21 cellular contexts compared by ENCODE assay signal in genomic region chr11:548700-549603, GRCh38. TPM values are rescaled to one million over a fixed set of nuclear protein-coding genes. Genes with fewer than 3 reads are reported as not detected.
DNase-seq lines count a peak whose midpoint lies in the region; ATAC-seq and TF ChIP-seq lines count a peak whose summit lies in the region.
"Had no signal": no experiment of that assay in that cellular context is flagged by ENCODE, and none has a peak within 500 bp of the region (broad histone marks: within the 10 kb centered on the region; RNA-seq: fewer than 3 reads in every experiment).

No MANE protein-coding gene starts in this region.

- no peak overlapping the region for H3K23ac ChIP-seq in IMR-90 (ENCODE audit: low read depth, low read length)
- no peak overlapping the region for H3K23ac ChIP-seq in mesenchymal stem cell (ENCODE audit: low read length in 2 of 2)

- TF ChIP-seq CTCF in CD4-positive, alpha-beta T cell (IDR thresholded peaks at IDR 0.05) = no peak
- TF ChIP-seq CTCF in IMR-90 (conservative IDR thresholded peaks at IDR 0.05; ENCODE audit: low read depth, low read length) (no peak), WERI-Rb-1 (IDR thresholded peaks at IDR 0.05; ENCODE audit: low read depth, low read length) (no peak), vagina (IDR thresholded peaks at IDR 0.05) (no peak)

- dilution Hi-C loops in IMR-90 (cut with HindIII; ENCODE audit: low sequenced_read_pairs, unreplicated experiment) = no loop called here

- TF ChIP-seq POLR2A in IMR-90 (IDR thresholded peaks at IDR 0.05; ENCODE audit: low read depth, low read length) = no peak
- no peak for TF ChIP-seq POLR2A in vagina (IDR thresholded peaks at IDR 0.05)

- H3K4me3 ChIP-seq in IMR-90 (ENCODE audit: insufficient read depth, low read depth, low read length) = no peak overlapping the region
- no peak overlapping the region for H3K4me3 ChIP-seq in WERI-Rb-1 (ENCODE audit: low read depth, low read length)
- H3K4me3 ChIP-seq in mesenchymal stem cell (ENCODE audit: insufficient read depth in 1 of 2, low read depth in 1 of 2, low read length in 2 of 2) = no peak overlapping the region
- H3K4me3 ChIP-seq in vagina = no peak overlapping the region
- H3K4me3 ChIP-seq: gastroesophageal sphincter, K562, SK-N-MC, smooth muscle cell had no signal

- H4K91ac ChIP-seq in IMR-90 (ENCODE audit: insufficient read depth, low read depth, low read length) (no peak overlapping the region), mesenchymal stem cell (ENCODE audit: low read length) (no peak overlapping the region)

- H2BK5ac ChIP-seq in IMR-90 (ENCODE audit: low read depth, low read length, poor library complexity, severe bottlenecking) (no peak overlapping the region), mesenchymal stem cell (ENCODE audit: low read depth, low read length, poor library complexity, severe bottlenecking) (no peak overlapping the region)

- H3K56ac ChIP-seq in IMR-90 (ENCODE audit: extremely low read depth, insufficient read depth, low read length) = no peak overlapping the region

- DNase-seq in CD4-positive, alpha-beta T cell = no peak
- DNase-seq in IMR-90 (no peak), WERI-Rb-1 (peak; percentile 54), mesenchymal stem cell (peak; percentile 28), superior temporal gyrus (ENCODE audit: extremely low spot score) (no peak), NCI-H2171 treated with DMSO at 0.1 percent for 48 hours (lab: John Stamatoyannopoulos, UW) (no peak), vagina (ENCODE audit: extremely low spot score in 2 of 2) (no peak)
- DNase-seq in activated CD4-positive, alpha-beta T cell treated with anti-CD3 and anti-CD28 coated beads, Interleukin-2, amount 50 U/mL, for 4 hours = no peak
- DNase-seq: activated CD4-positive, alpha-beta T cell treated with anti-CD3 and anti-CD28 coated beads, Interleukin-2, amount 10 ng/mL, durations not matched to agents 24 days and 14 days; activated effector memory CD4-positive, alpha-beta T cell treated with Interleukin-2 at 50 U/mL for 16 hours; HCEC 1CT; kidney glomerular epithelial cell; mammary epithelial cell; NCI-H2029; NCI-H69; stimulated activated CD4-positive, alpha-beta T cell treated with anti-CD3 and anti-CD28 coated beads, Interleukin-4, amount 100 ng/mL, for 4 hours had no signal

- H3K4me2 ChIP-seq in IMR-90 (ENCODE audit: low read depth, low read length) = no peak overlapping the region
- H3K4me2 ChIP-seq in mesenchymal stem cell (ENCODE audit: low read length, poor library complexity, severe bottlenecking) = no peak overlapping the region
- H3K4me2 ChIP-seq: smooth muscle cell had no signal

- in situ Hi-C loops in IMR-90 (cut with MboI; ENCODE audit: low sequenced_read_pairs) = no loop called here

- H3K27me3 ChIP-seq in CD4-positive, alpha-beta T cell (ENCODE audit: control insufficient read depth, insufficient read depth, low read length) = no peaks in the 10 kb centered on the region
- H3K27me3 ChIP-seq in IMR-90 (ENCODE audit: control insufficient read depth, insufficient read depth, low read length) (peaks cover 10% of the 10 kb centered on the region; the same call in 1 of the 2 replicates), WERI-Rb-1 (ENCODE audit: insufficient read depth, low read depth, severe bottlenecking) (no peaks in the 10 kb centered on the region), mesenchymal stem cell (ENCODE audit: control insufficient read depth in 1 of 2, insufficient read depth in 1 of 2, low read length in 2 of 2) (peaks cover 0 to 39% of the 10 kb centered on the region in 2 experiments), vagina (peaks cover under 1% of the 10 kb centered on the region)

- WGBS in IMR-90 (ENCODE audit: extremely low coverage in 2 of 2, insufficient read length in 1 of 2), 2 experiments = 81% methylated on average over 22 of the region's 32 CpGs; no CpG with 5 or more reads in 1 of the 2 experiments
- 84% methylated on average over 28 of the region's 32 CpGs for WGBS in mesenchymal stem cell

- no peaks in the 10 kb centered on the region for H3K4me1 ChIP-seq in IMR-90 (ENCODE audit: control insufficient read depth, insufficient read depth, low read length)
- peaks cover 7% of the 10 kb centered on the region for H3K4me1 ChIP-seq in mesenchymal stem cell (ENCODE audit: control insufficient read depth, insufficient read depth, low read depth, low read length)
- H3K4me1 ChIP-seq in vagina = peaks cover under 1% of the 10 kb centered on the region
- H3K4me1 ChIP-seq: gastroesophageal sphincter had no signal

- H2BK120ac ChIP-seq in IMR-90 (ENCODE audit: low read depth, low read length) = no peak overlapping the region
- H2BK120ac ChIP-seq in mesenchymal stem cell (ENCODE audit: low read depth, low read length) = no peak overlapping the region

- no TSS peak for BruUV-seq in IMR-90 (replicated peaks; lab: Mats Ljungman, UMichigan)

- H3K14ac ChIP-seq in IMR-90 (replicated peaks; ENCODE audit: low read depth, low read length) = no peak overlapping the region
- no peak overlapping the region for H3K14ac ChIP-seq in mesenchymal stem cell (ENCODE audit: low read length in 2 of 2)

- H4K8ac ChIP-seq in IMR-90 (ENCODE audit: low read depth in 2 of 2, low read length in 2 of 2) (no peak overlapping the region), mesenchymal stem cell (ENCODE audit: low read length) (no peak overlapping the region)

- no peak for TF ChIP-seq RAD21 in IMR-90 (IDR thresholded peaks at IDR 0.05; ENCODE audit: low read length)

- no peaks in the 10 kb centered on the region for H3K79me1 ChIP-seq in IMR-90 (ENCODE audit: low read depth in 1 of 2, low read length in 2 of 2)
- H3K79me1 ChIP-seq in mesenchymal stem cell (replicated peaks; ENCODE audit: low read length, poor library complexity, severe bottlenecking) = no peaks in the 10 kb centered on the region

- H3K4ac ChIP-seq in IMR-90 (ENCODE audit: low read depth, low read length) (no peak overlapping the region), mesenchymal stem cell (ENCODE audit: low read depth in 1 of 2, low read length in 2 of 2) (peak overlapping the region in 1 of 2 experiments; percentile 27)

- H2AFZ ChIP-seq in IMR-90 (replicated peaks; ENCODE audit: low read length, poor library complexity) (peak overlapping the region; percentile 56), mesenchymal stem cell (ENCODE audit: low read depth, low read length) (no peak overlapping the region)

- H3K18ac ChIP-seq in IMR-90 (ENCODE audit: low read depth, low read length) (no peak overlapping the region), mesenchymal stem cell (ENCODE audit: low read depth in 1 of 2, low read length in 2 of 2) (no peak overlapping the region)

- H3K27ac Mint-ChIP-seq in CD4-positive, alpha-beta T cell = no peak overlapping the region
- H3K27ac Mint-ChIP-seq: activated CD4-positive, alpha-beta T cell treated with anti-CD3 and anti-CD28 coated beads, Interleukin-2, amount 10 ng/mL, durations not matched to agents 24 days and 14 days; naive thymus-derived CD8-positive, alpha-beta T cell had no signal

- H3K9me3 Mint-ChIP-seq in CD4-positive, alpha-beta T cell = no peaks in the 10 kb centered on the region
- H3K9me3 Mint-ChIP-seq: activated CD4-positive, alpha-beta T cell treated with anti-CD3 and anti-CD28 coated beads, Interleukin-2, amount 10 ng/mL, durations not matched to agents 24 days and 14 days; naive thymus-derived CD8-positive, alpha-beta T cell had no signal

- H3K36me3 ChIP-seq in IMR-90 (ENCODE audit: control insufficient read depth, insufficient read depth, low read length) (peaks cover 2% of the 10 kb centered on the region; the same call in 1 of the 2 replicates), WERI-Rb-1 (no peaks in the 10 kb centered on the region), mesenchymal stem cell (ENCODE audit: control insufficient read depth in 1 of 2, insufficient read depth in 2 of 2, low read depth in 1 of 2, low read length in 2 of 2) (no peaks in the 10 kb centered on the region), vagina (no peaks in the 10 kb centered on the region)

- H2BK12ac ChIP-seq in mesenchymal stem cell (ENCODE audit: low read length in 2 of 2) = no peak overlapping the region

- CTCF ChIA-PET in CD4-positive, alpha-beta T cell (lab: Charles Lee) = no interaction called here
- CTCF ChIA-PET in IMR-90 (lab: Yijun Ruan, JAX) = no interaction called here

- H3K9ac ChIP-seq in IMR-90 (ENCODE audit: low read depth, low read length) (no peak overlapping the region), mesenchymal stem cell (ENCODE audit: low read length) (no peak overlapping the region)

- ATAC-seq in CD4-positive, alpha-beta T cell (ENCODE audit: poor library complexity) = no peak
- ATAC-seq in IMR-90 (ENCODE audit: low read depth) = peak; percentile 11; the same call in 1 of the 2 replicates
- ATAC-seq: gastroesophageal sphincter; K562; naive thymus-derived CD8-positive, alpha-beta T cell had no signal

- no peaks in the 10 kb centered on the region for H3K36me3 Mint-ChIP-seq in CD4-positive, alpha-beta T cell (ENCODE audit: low read depth)
- H3K36me3 Mint-ChIP-seq: naive thymus-derived CD8-positive, alpha-beta T cell had no signal

- H4K5ac ChIP-seq in IMR-90 (ENCODE audit: low read depth, low read length) = no peak overlapping the region

- H3K27ac ChIP-seq in CD4-positive, alpha-beta T cell (ENCODE audit: low read depth, low read length) = no peak overlapping the region
- H3K27ac ChIP-seq in IMR-90 (ENCODE audit: insufficient read depth, low read length) (no peak overlapping the region), WERI-Rb-1 (peak overlapping the region; percentile 38), mesenchymal stem cell (ENCODE audit: low read length, poor library complexity, severe bottlenecking) (no peak overlapping the region), vagina (no peak overlapping the region)
- H3K27ac ChIP-seq: gastroesophageal sphincter, SK-N-MC had no signal

- no peaks in the 10 kb centered on the region for H4K20me1 ChIP-seq in IMR-90 (ENCODE audit: insufficient read depth, low read length)

- peak overlapping the region; percentile 7 for H3K4me3 Mint-ChIP-seq in CD4-positive, alpha-beta T cell
- H3K4me3 Mint-ChIP-seq: activated CD4-positive, alpha-beta T cell treated with anti-CD3 and anti-CD28 coated beads, Interleukin-2, amount 10 ng/mL, durations not matched to agents 24 days and 14 days; naive thymus-derived CD8-positive, alpha-beta T cell had no signal

- H2BK15ac ChIP-seq in IMR-90 (ENCODE audit: low read depth, low read length) (no peak overlapping the region), mesenchymal stem cell (ENCODE audit: low read depth, poor library complexity, severe bottlenecking) (peak overlapping the region; percentile 54)

- H2AK5ac ChIP-seq in IMR-90 (ENCODE audit: low read depth, low read length) = no peak overlapping the region
- no peak overlapping the region for H2AK5ac ChIP-seq in mesenchymal stem cell (ENCODE audit: low read length, severe bottlenecking)

- H3K9me1 ChIP-seq in IMR-90 (ENCODE audit: insufficient read depth, low read length) = no peaks in the 10 kb centered on the region

- H3K27me3 Mint-ChIP-seq in CD4-positive, alpha-beta T cell = no peaks in the 10 kb centered on the region
- H3K27me3 Mint-ChIP-seq: activated CD4-positive, alpha-beta T cell treated with anti-CD3 and anti-CD28 coated beads, Interleukin-2, amount 10 ng/mL, durations not matched to agents 24 days and 14 days had no signal

- H2BK20ac ChIP-seq in IMR-90 (ENCODE audit: low read depth, low read length) = no peak overlapping the region

- H3K4me1 Mint-ChIP-seq in CD4-positive, alpha-beta T cell (ENCODE audit: low read depth) = no peaks in the 10 kb centered on the region
- H3K4me1 Mint-ChIP-seq: activated CD4-positive, alpha-beta T cell treated with anti-CD3 and anti-CD28 coated beads, Interleukin-2, amount 10 ng/mL, durations not matched to agents 24 days and 14 days; naive thymus-derived CD8-positive, alpha-beta T cell had no signal

- POLR2A ChIA-PET in CD4-positive, alpha-beta T cell (lab: Charles Lee) = no interaction called here
- POLR2A ChIA-PET in IMR-90 (lab: Charles Lee; ENCODE audit: unreplicated experiment) = no interaction called here

- intact Hi-C loops in CD4-positive, alpha-beta T cell (cut with DNase I, micrococcal nuclease) = no loop called here
- intact Hi-C loops in IMR-90 (cut with micrococcal nuclease) (no loop called here), vagina (cut with DNase I) (no loop called here)

- H3K9me3 ChIP-seq in CD4-positive, alpha-beta T cell (ENCODE audit: control insufficient read depth, low read length) = no peaks in the 10 kb centered on the region
- H3K9me3 ChIP-seq in IMR-90 (ENCODE audit: control insufficient read depth, insufficient read depth, low read length) (no peaks in the 10 kb centered on the region), WERI-Rb-1 (ENCODE audit: severe bottlenecking) (no peaks in the 10 kb centered on the region), mesenchymal stem cell (ENCODE audit: control insufficient read depth, low read length) (no peaks in the 10 kb centered on the region), vagina (no peaks in the 10 kb centered on the region)
- H3K9me3 ChIP-seq: gastroesophageal sphincter had no signal

- no peak overlapping the region for H2AK9ac ChIP-seq in IMR-90 (replicated peaks; ENCODE audit: low read depth, low read length, poor library complexity)

RNA-seq across cellular contexts. Expression of gene LMNTD2, which starts 11.6 kb away (rescaled TPM):
- 10 to 100 TPM in 1 of 2 experiments, 1 to 10 TPM in 1; 8.2 to 10.3 TPM for total RNA-seq in CD4-positive, alpha-beta T cell
- total RNA-seq in IMR-90 (2012; rRNA removed) (0.18 and 0.28 TPM in 2 replicates), vagina (1.7 TPM)
- polyA plus RNA-seq in IMR-90 (2012; rRNA removed) = 1.3 and 2.5 TPM in 2 replicates
- 1.1 and 1.7 TPM in 2 replicates for polyA plus RNA-seq in IMR-90 (2012; cell fraction: cytosol; rRNA removed)
- polyA plus RNA-seq in IMR-90 (2012; cell fraction: nucleus; rRNA removed; ENCODE audit: low replicate concordance) = 22.0 and 37.2 TPM in 2 replicates
- polyA plus RNA-seq in mesenchymal stem cell (2013, experiment 1 of 2) = 0.46 TPM
- polyA plus RNA-seq in mesenchymal stem cell (2013, experiment 2 of 2) = 0.67 TPM
- total RNA-seq: smooth muscle cell had no signal

RNA-seq across cellular contexts. Expression of gene LRRC56, which starts 11.6 kb away (rescaled TPM):
- 1 to 10 TPM; 2.4 TPM for total RNA-seq in CD4-positive, alpha-beta T cell
- total RNA-seq in IMR-90 (2012; rRNA removed) (0.28 and 0.36 TPM in 2 replicates), vagina (0.49 TPM)
- polyA plus RNA-seq in IMR-90 (2012; rRNA removed) = 1.3 and 1.7 TPM in 2 replicates
- 0.73 and 1.4 TPM in 2 replicates for polyA plus RNA-seq in IMR-90 (2012; cell fraction: cytosol; rRNA removed)
- 5.4 and 11.7 TPM in 2 replicates for polyA plus RNA-seq in IMR-90 (2012; cell fraction: nucleus; rRNA removed; ENCODE audit: low replicate concordance)
- polyA plus RNA-seq in mesenchymal stem cell (2013, experiment 1 of 2) = 1.2 TPM
- 1.2 TPM for polyA plus RNA-seq in mesenchymal stem cell (2013, experiment 2 of 2)

RNA-seq across cellular contexts. Expression of gene RASSF7, which starts 11.8 kb away (rescaled TPM):
- total RNA-seq in CD4-positive, alpha-beta T cell = 10 to 100 TPM; 14.1 to 15.7 TPM
- total RNA-seq in IMR-90 (2012; rRNA removed) = 6.8 and 6.9 TPM in 2 replicates
- 18.5 and 24.2 TPM in 2 replicates for polyA plus RNA-seq in IMR-90 (2012; rRNA removed)
- polyA plus RNA-seq in IMR-90 (2012; cell fraction: cytosol; rRNA removed) = 22.9 and 28.1 TPM in 2 replicates
- polyA plus RNA-seq in IMR-90 (2012; cell fraction: nucleus; rRNA removed; ENCODE audit: low replicate concordance) = 66.1 and 134 TPM in 2 replicates
- 3.2 TPM for polyA plus RNA-seq in mesenchymal stem cell (2013, experiment 1 of 2)
- 2.3 TPM for polyA plus RNA-seq in mesenchymal stem cell (2013, experiment 2 of 2)
- total RNA-seq in vagina = 14.7 TPM

RNA-seq across cellular contexts. Expression of gene HRAS, which starts 13.6 kb away (rescaled TPM):
- 10 to 100 TPM; 23.7 to 23.9 TPM for total RNA-seq in CD4-positive, alpha-beta T cell
- 99.4 and 108 TPM in 2 replicates for total RNA-seq in IMR-90 (2012; rRNA removed)
- polyA plus RNA-seq in IMR-90 (2012; rRNA removed) = 123 and 154 TPM in 2 replicates
- 122 and 126 TPM in 2 replicates for polyA plus RNA-seq in IMR-90 (2012; cell fraction: cytosol; rRNA removed)
- polyA plus RNA-seq in IMR-90 (2012; cell fraction: nucleus; rRNA removed; ENCODE audit: low replicate concordance) = 101 and 217 TPM in 2 replicates
- 41.9 TPM for polyA plus RNA-seq in mesenchymal stem cell (2013, experiment 1 of 2)
- 42.6 TPM for polyA plus RNA-seq in mesenchymal stem cell (2013, experiment 2 of 2)
- 53.5 TPM for total RNA-seq in vagina

RNA-seq across cellular contexts. Expression of gene PHRF1, which starts 27.3 kb away (rescaled TPM):
- total RNA-seq in CD4-positive, alpha-beta T cell = 10 to 100 TPM; 37.1 to 37.6 TPM
- 10.9 and 12.2 TPM in 2 replicates for total RNA-seq in IMR-90 (2012; rRNA removed)
- polyA plus RNA-seq in IMR-90 (2012; rRNA removed) = 17.5 and 23.0 TPM in 2 replicates
- 16.8 and 17.0 TPM in 2 replicates for polyA plus RNA-seq in IMR-90 (2012; cell fraction: cytosol; rRNA removed)
- polyA plus RNA-seq in IMR-90 (2012; cell fraction: nucleus; rRNA removed; ENCODE audit: low replicate concordance) = 34.6 and 53.2 TPM in 2 replicates
- polyA plus RNA-seq in mesenchymal stem cell (2013, experiment 1 of 2) = 13.2 TPM
- 11.9 TPM for polyA plus RNA-seq in mesenchymal stem cell (2013, experiment 2 of 2)
- 26.0 TPM for total RNA-seq in vagina

Comparison
In these comparisons a context has a peak if more than half of its experiments do, and no peak if none do; other contexts are left out.
1. DNase-seq: peak in WERI-Rb-1 (single experiment) and mesenchymal stem cell (single experiment); none in CD4-positive, alpha-beta T cell (0 of 10), IMR-90 (single experiment), activated CD4-positive, alpha-beta T cell treated with anti-CD3 and anti-CD28 coated beads, Interleukin-2, amount 50 U/mL, for 4 hours (0 of 2), superior temporal gyrus (single experiment), NCI-H2171 treated with DMSO at 0.1 percent for 48 hours (single experiment) and vagina (0 of 2).